18 cellular contexts compared by ENCODE assay signal in the genomic region with DNA sequence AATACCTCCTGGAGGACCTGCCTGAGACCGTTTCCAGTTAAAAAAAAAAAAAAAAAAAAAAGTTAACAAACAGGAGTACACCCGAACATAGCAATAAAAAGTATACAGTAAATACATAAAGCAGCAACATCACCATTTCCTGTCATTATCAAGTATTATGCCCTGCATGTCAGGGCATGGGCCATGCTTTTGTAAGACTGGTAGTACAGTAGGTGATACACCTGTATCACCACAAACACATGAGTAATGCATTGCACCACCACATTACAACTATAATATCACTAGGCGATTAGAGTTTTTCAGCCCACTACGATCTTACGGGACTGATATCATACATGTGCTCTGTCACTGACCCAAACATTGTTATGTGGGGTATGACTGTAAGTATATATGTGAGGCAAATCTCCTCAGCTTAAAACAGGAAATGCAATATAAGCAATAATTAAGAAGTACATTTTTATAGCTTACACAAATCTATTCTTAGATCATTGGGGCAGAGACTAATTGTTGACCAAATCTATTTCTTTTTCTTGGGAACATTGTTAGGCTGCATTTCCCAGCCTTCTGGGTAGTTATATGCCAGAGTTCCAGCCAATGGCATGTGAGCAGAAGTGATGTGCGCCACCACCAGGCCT.
A peak's percentile ranks its signal among the peaks of the same experiment; 100 is the strongest.
DNase-seq lines count a peak whose midpoint lies in the region; ATAC-seq, FAIRE-seq and TF ChIP-seq lines count a peak whose summit lies in the region.
"Had no signal": no experiment of that assay in that cellular context is flagged by ENCODE, and none has a peak within 500 bp of the region (broad histone marks: within the 10 kb centered on the region; RNA-seq: fewer than 3 reads in every experiment).

No MANE protein-coding gene starts in this region.

- H3K79me1 ChIP-seq in trophoblast cell (ENCODE audit: low read length), result no peaks in the 10 kb centered on the region

- intact Hi-C loops in K562 (cut with micrococcal nuclease) (no loop called here), head of caudate nucleus (cut with DNase I) (no loop called here)

- H3K4me1 Mint-ChIP-seq in progenitor cell of endocrine pancreas (ENCODE audit: low read depth), result peaks cover 2% of the 10 kb centered on the region
- H3K4me1 Mint-ChIP-seq: CD4-positive, CD25-positive, alpha-beta regulatory T cell had no signal

- no peaks in the 10 kb centered on the region for H3K36me3 ChIP-seq in SK-N-SH (replicated peaks in 1 of 2; ENCODE audit: control insufficient read depth in 1 of 2, insufficient read depth in 2 of 2, low read length in 1 of 2)
- no peaks in the 10 kb centered on the region for H3K36me3 ChIP-seq in K562 (ENCODE audit: control insufficient read depth, insufficient read depth, low read length)
- H3K36me3 ChIP-seq in trophoblast cell (ENCODE audit: control insufficient read depth in 1 of 2, insufficient read depth in 2 of 2, low read length in 2 of 2), result no peaks in the 10 kb centered on the region
- H3K36me3 ChIP-seq: Peyer's patch had no signal

- H2BK120ac ChIP-seq in trophoblast cell (ENCODE audit: insufficient read depth, low read length, poor library complexity), result no peak overlapping the region

- H2AK5ac ChIP-seq in trophoblast cell (ENCODE audit: low read length), result no peak overlapping the region

- TF ChIP-seq RAD21 in SK-N-SH (IDR thresholded peaks at IDR 0.05; ENCODE audit: low read length), result peak; percentile 18; the same call in 1 of the 2 replicates
- no peak for TF ChIP-seq RAD21 in K562 (CRISPR knock-in tag; conservative IDR thresholded peaks at IDR 0.05 in 1 of 2, IDR thresholded peaks at IDR 0.05 in 1 of 2)

- H2BK12ac ChIP-seq in trophoblast cell (ENCODE audit: low read length), result no peak overlapping the region

- H3K36me3 Mint-ChIP-seq in progenitor cell of endocrine pancreas (ENCODE audit: insufficient read depth), result no peaks in the 10 kb centered on the region
- H3K36me3 Mint-ChIP-seq: CD4-positive, CD25-positive, alpha-beta regulatory T cell had no signal

- CTCF ChIA-PET in SK-N-SH (lab: Yijun Ruan, JAX), result interaction anchor here (0.7 to 2.4 kb wide), 4 partner anchors 10 to 27 kb away, joined by 3 to 7 read pairs (median 4); no protein-coding TSS in a partner anchor
- CTCF ChIA-PET in K562 (lab: Yijun Ruan, JAX; ENCODE audit: low intra/inter-chr PET ratio), result no interaction called here

- in situ Hi-C loops in K562 (cut with MboI), result no loop called here

- no peak overlapping the region for H2AFZ ChIP-seq in SK-N-SH (ENCODE audit: low read depth)
- H2AFZ ChIP-seq in K562 (ENCODE audit: low read depth, low read length), result no peak overlapping the region
- H2AFZ ChIP-seq in trophoblast cell (ENCODE audit: insufficient read depth, low read length, poor library complexity), result no peak overlapping the region

- H3K9me1 ChIP-seq in K562 (ENCODE audit: control insufficient read depth, insufficient read depth, low read length), result no peaks in the 10 kb centered on the region

- peak overlapping the region in 1 of 2 experiments; percentile 100; a peak in 2 of 4 replicates for H3K27ac ChIP-seq in SK-N-SH (ENCODE audit: low read depth in 2 of 2, low read length in 1 of 2)
- H3K27ac ChIP-seq in K562 (ENCODE audit: extremely low read depth, low read depth, low read length), result no peak overlapping the region
- no peak overlapping the region for H3K27ac ChIP-seq in trophoblast cell (ENCODE audit: low read depth, low read length)
- H3K27ac ChIP-seq: Peyer's patch had no signal

- H3K4me3 Mint-ChIP-seq in progenitor cell of endocrine pancreas (ENCODE audit: low read depth), result no peak overlapping the region
- H3K4me3 Mint-ChIP-seq: CD4-positive, CD25-positive, alpha-beta regulatory T cell had no signal

- 55% methylated on average over 6 of the region's 6 CpGs for WGBS in SK-N-SH (ENCODE audit: low lambda C conversion rate)
- WGBS in K562 (ENCODE audit: insufficient coverage, low coverage, missing lambda C conversion rate), result 3% methylated on average over 6 of the region's 6 CpGs
- no CpG with 5 or more reads among the region's 6 CpGs for WGBS in trophoblast cell (ENCODE audit: extremely low coverage, insufficient coverage, insufficient read length)

- no peaks in the 10 kb centered on the region for H3K9me2 ChIP-seq in SK-N-SH

- H3K4me1 ChIP-seq in SK-N-SH (ENCODE audit: control insufficient read depth in 1 of 2, insufficient read depth in 2 of 2, low read depth in 1 of 2, low read length in 1 of 2) (peaks cover 0 to 28% of the 10 kb centered on the region in 2 experiments; a peak in 2 of 4 replicates), K562 (replicated peaks in 1 of 2; ENCODE audit: control insufficient read depth in 2 of 2, insufficient read depth in 2 of 2, low read length in 2 of 2) (no peaks in the 10 kb centered on the region), trophoblast cell (ENCODE audit: control insufficient read depth in 1 of 2, insufficient read depth in 2 of 2, low read length in 2 of 2) (peaks cover 0 to 4% of the 10 kb centered on the region in 2 experiments)
- H3K4me1 ChIP-seq: Peyer's patch had no signal

- H3K4me2 ChIP-seq in SK-N-SH (no peak overlapping the region), K562 (ENCODE audit: insufficient read depth, low read length) (no peak overlapping the region), trophoblast cell (ENCODE audit: low read length) (no peak overlapping the region)

- no peaks in the 10 kb centered on the region for H3K9me3 Mint-ChIP-seq in progenitor cell of endocrine pancreas (ENCODE audit: low read depth)

- TF ChIP-seq POLR2A in K562 (conservative IDR thresholded peaks at IDR 0.05), result no peak

- H3K9ac ChIP-seq in SK-N-SH (no peak overlapping the region), K562 (ENCODE audit: insufficient read depth in 1 of 2, low read depth in 2 of 2, low read length in 2 of 2) (no peak overlapping the region), trophoblast cell (ENCODE audit: low read length) (no peak overlapping the region)

- no peak for FAIRE-seq in K562 (lab: Jason Lieb, UNC)

- H3K27me3 ChIP-seq in SK-N-SH (ENCODE audit: insufficient read depth) (no peaks in the 10 kb centered on the region), K562 (ENCODE audit: control insufficient read depth in 2 of 2, insufficient read depth in 2 of 2, low read length in 2 of 2) (no peaks in the 10 kb centered on the region), trophoblast cell (ENCODE audit: insufficient read depth, low read length) (no peaks in the 10 kb centered on the region)
- H3K27me3 ChIP-seq: Peyer's patch had no signal

- H3K4me3 ChIP-seq in SK-N-SH (ENCODE audit: low read depth in 2 of 2, low read length in 1 of 2) (no peak overlapping the region), K562 (no peak overlapping the region), trophoblast cell (ENCODE audit: low read depth, low read length) (no peak overlapping the region)
- H3K4me3 ChIP-seq: Peyer's patch had no signal

- POLR2A ChIA-PET in SK-N-SH (lab: Yijun Ruan, JAX), result no interaction called here
- POLR2A ChIA-PET in K562 (lab: Yijun Ruan, JAX), result no interaction called here

- H4K8ac ChIP-seq in trophoblast cell (ENCODE audit: low read depth, low read length), result peak overlapping the region; percentile 17

- H3K14ac ChIP-seq in trophoblast cell (ENCODE audit: low read length), result no peak overlapping the region

- TF ChIP-seq CTCF in SK-N-SH (IDR thresholded peaks at IDR 0.05) (no peak), K562 (IDR thresholded peaks at IDR 0.05 in 2 of 3, conservative IDR thresholded peaks at IDR 0.05 in 1 of 3; ENCODE audit: insufficient read depth in 2 of 3, low read depth in 1 of 3, low read length in 3 of 3) (no peak), progenitor cell of endocrine pancreas (IDR thresholded peaks at IDR 0.05; ENCODE audit: unreplicated experiment) (no peak)

- no peaks in the 10 kb centered on the region for H3K79me2 ChIP-seq in SK-N-SH (ENCODE audit: insufficient read depth)
- H3K79me2 ChIP-seq in K562 (ENCODE audit: control insufficient read depth, insufficient read depth, low read length), result no peaks in the 10 kb centered on the region
- no peaks in the 10 kb centered on the region for H3K79me2 ChIP-seq in trophoblast cell (ENCODE audit: control insufficient read depth, insufficient read depth, low read length, poor library complexity)

- H3K4ac ChIP-seq in trophoblast cell (ENCODE audit: low read depth, low read length), result no peak overlapping the region

- no TSS peak for BruUV-seq in K562 (replicated peaks; lab: Mats Ljungman, UMichigan)

- TF ChIP-seq EP300 in SK-N-SH (IDR thresholded peaks at IDR 0.05; ENCODE audit: borderline replicate concordance in 1 of 2, low read depth in 1 of 2, low read length in 1 of 2), result no peak
- no peak for TF ChIP-seq EP300 in K562 (IDR thresholded peaks at IDR 0.05; ENCODE audit: low read length)

- H4K12ac ChIP-seq in trophoblast cell (ENCODE audit: low read depth, low read length), result no peak overlapping the region

- DNase-seq in SK-N-SH, result no peak
- peak; percentile 61 for DNase-seq in NCI-H69 (lab: John Stamatoyannopoulos, UW)
- peak in 2 of 4 experiments; percentile 20 to 22 for DNase-seq in K562 (ENCODE audit: extremely low read depth in 1 of 4, low spot score in 3 of 4)
- no peak for DNase-seq in trophoblast cell
- DNase-seq in HuH-7.5 (ENCODE audit: low spot score), result no peak
- no peak for DNase-seq in head of caudate nucleus
- DNase-seq in progenitor cell of endocrine pancreas (ENCODE audit: low spot score, unreplicated experiment), result no peak
- DNase-seq: CD4-positive, CD25-positive, alpha-beta regulatory T cell; DND-41; GDM1; GOT3; Kasumi-1; NCI-H1417 treated with DMSO at 0.1 percent for 48 hours; NCI-H2081 treated with DMSO at 0.1 percent for 48 hours; NCI-H524 treated with DMSO at 0.1 percent for 48 hours; Peyer's patch; SHP77 treated with DMSO at 0.1 percent for 48 hours had no signal

- no peaks in the 10 kb centered on the region for H4K20me1 ChIP-seq in SK-N-SH (ENCODE audit: insufficient read depth)
- no peaks in the 10 kb centered on the region for H4K20me1 ChIP-seq in K562 (replicated peaks; ENCODE audit: control insufficient read depth, insufficient read depth, low read length)

- H3K9me3 ChIP-seq in SK-N-SH, result no peaks in the 10 kb centered on the region
- no peaks in the 10 kb centered on the region for H3K9me3 ChIP-seq in K562 (replicated peaks; ENCODE audit: control insufficient read depth, insufficient read depth, low read depth, low read length)
- peaks cover 4% of the 10 kb centered on the region for H3K9me3 ChIP-seq in trophoblast cell (ENCODE audit: insufficient read depth, low read depth, low read length)
- H3K9me3 ChIP-seq: Peyer's patch had no signal

- no peaks in the 10 kb centered on the region for H3F3A ChIP-seq in SK-N-SH (replicated peaks; ENCODE audit: insufficient read depth)

- no peak overlapping the region for H4K91ac ChIP-seq in trophoblast cell (ENCODE audit: low read depth, low read length)

- H3K27ac Mint-ChIP-seq in progenitor cell of endocrine pancreas, result no peak overlapping the region
- H3K27ac Mint-ChIP-seq: CD4-positive, CD25-positive, alpha-beta regulatory T cell had no signal

- H2BK5ac ChIP-seq in trophoblast cell (ENCODE audit: low read depth, low read length, poor library complexity), result no peak overlapping the region

- no peak overlapping the region for H3K23ac ChIP-seq in trophoblast cell (ENCODE audit: low read length)

- H3K27me3 Mint-ChIP-seq in progenitor cell of endocrine pancreas, result no peaks in the 10 kb centered on the region

- no peak overlapping the region for H3K18ac ChIP-seq in trophoblast cell (ENCODE audit: low read length)

- no peak for ATAC-seq in SK-N-SH treated with all-trans-retinoic acid at 6 μM for 48 hours
- ATAC-seq in K562, result no peak

TF ChIP-seq in K562, 482 proteins besides CTCF, POLR2A, EP300 and RAD21 (continues in another document):
- peak; percentile 45; the same call in 1 of the 2 replicates for TF ChIP-seq ZNF316 (IDR thresholded peaks at IDR 0.05)

Comparison
In these comparisons a context has a peak if more than half of its experiments do, and no peak if none do; other contexts are left out.
1. Of the 27 proteins assayed by ChIP-seq in both K562 and SK-N-SH: peak only in K562: none; only in SK-N-SH: RAD21; in both: none; in neither: 26.